ENCODE assay signal across 8 cellular contexts in the genomic region with DNA sequence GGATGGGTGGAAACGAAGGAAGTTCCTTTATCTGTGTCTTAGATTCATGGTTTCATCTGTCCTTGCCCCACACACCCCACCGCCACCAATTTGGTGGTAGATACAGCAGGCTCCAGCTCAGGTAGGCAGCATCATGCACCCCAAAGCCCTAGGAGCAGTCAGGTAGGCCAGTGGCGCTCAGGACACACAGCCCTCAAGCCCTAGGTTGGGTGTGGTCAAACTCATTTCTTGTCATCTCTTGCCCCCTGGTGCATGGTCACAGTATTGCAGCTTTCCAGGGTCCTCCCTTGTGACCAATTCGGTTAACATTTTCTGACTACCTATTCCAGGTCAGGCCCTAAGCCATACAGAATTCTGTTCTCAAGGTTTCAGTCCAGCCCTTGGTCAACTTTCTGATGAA. TPM values are rescaled to one million over a fixed set of nuclear protein-coding genes. Genes with fewer than 3 reads are reported as not detected.
DNase-seq lines count a peak whose midpoint lies in the region; ATAC-seq and TF ChIP-seq lines count a peak whose summit lies in the region.

No MANE protein-coding gene starts in this region.

- DNase-seq in AG10803 (ENCODE audit: low read depth) (peak; percentile 5), Peyer's patch (peak in 2 of 3 donors; percentile 29 to 67), left ventricle myocardium superior (peak; percentile 48)
- peak; percentile 12 for DNase-seq in activated effector memory CD4-positive, alpha-beta T cell treated with Interleukin-2 at 50 U/mL for 16 hours
- DNase-seq in stimulated activated CD4-positive, alpha-beta T cell treated with anti-CD3 and anti-CD28 coated beads, Interleukin-1b, Interleukin-23, amount 100 ng/mL, for 24 hours (ENCODE audit: low read depth in 4 of 4, low spot score in 1 of 4), result peak; percentile 24 to 43 (median 29)

- H3K27ac ChIP-seq in Peyer's patch, result no peak overlapping the region

- ATAC-seq in GM18498 (IDR thresholded peaks at IDR 0.05; ENCODE audit: unreplicated experiment) (peak; percentile 85), HG03139 (IDR thresholded peaks at IDR 0.05; ENCODE audit: unreplicated experiment) (peak; percentile 86), left ventricle myocardium superior (peak; percentile 68), GM19452 (IDR thresholded peaks at IDR 0.05; ENCODE audit: unreplicated experiment) (no peak)

- no peak overlapping the region for H3K4me3 ChIP-seq in AG10803 (ENCODE audit: low read length)
- H3K4me3 ChIP-seq in Peyer's patch, result no peak overlapping the region

- no peaks in the 10 kb centered on the region for H3K36me3 ChIP-seq in Peyer's patch

- H3K9me3 ChIP-seq in Peyer's patch, result no peaks in the 10 kb centered on the region

- H3K27me3 ChIP-seq in Peyer's patch, result no peaks in the 10 kb centered on the region

- H3K4me1 ChIP-seq in Peyer's patch, result no peaks in the 10 kb centered on the region

- intact Hi-C loops in left ventricle myocardium superior (cut with micrococcal nuclease), result loop anchor here (5.0 kb wide), 1 partner anchor 529 kb away; no protein-coding TSS in a partner anchor

- no peak for TF ChIP-seq POLR2A in Peyer's patch (IDR thresholded peaks at IDR 0.05)

- TF ChIP-seq CTCF in AG10803 (conservative IDR thresholded peaks at IDR 0.05; ENCODE audit: low read length) (peak; percentile 51), Peyer's patch (IDR thresholded peaks at IDR 0.05) (peak in 5 of 6 experiments; percentile 22 to 56 (median 49))

RNA-seq across cellular contexts. Expression of gene PRRG3, which starts 14.5 kb away (rescaled TPM):
- total RNA-seq in Peyer's patch (under 1 TPM in 2 of 4 donors, not detected in 2; 0.19 to 0.40 TPM), left ventricle myocardium superior (1.7 TPM)

RNA-seq across cellular contexts. Expression of gene FATE1, which starts 35.0 kb away (rescaled TPM):
- total RNA-seq in Peyer's patch (not detected), left ventricle myocardium superior (not detected)

RNA-seq across cellular contexts. Expression of gene CNGA2, which starts 53.7 kb away (rescaled TPM):
- total RNA-seq in Peyer's patch (not detected), left ventricle myocardium superior (not detected)
